In the genomic region with DNA sequence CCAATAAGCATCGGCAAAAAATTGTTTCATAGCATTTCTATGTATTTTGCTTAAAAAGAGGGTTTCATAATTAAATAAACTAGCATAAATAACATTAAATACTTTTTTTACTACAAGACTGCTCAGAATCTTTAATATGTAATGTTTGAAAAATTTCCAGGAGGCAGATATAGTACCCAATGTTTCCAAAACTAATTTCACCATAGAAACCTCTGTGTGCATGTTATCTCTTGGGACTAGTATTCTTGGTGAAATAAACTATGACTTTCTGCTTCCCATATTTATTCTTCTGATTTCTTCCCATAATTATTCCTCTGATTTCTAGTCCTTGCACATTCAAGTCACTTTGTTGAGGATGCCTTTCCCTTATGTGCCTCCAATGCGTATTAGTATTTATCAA, we compare ENCODE assay signal across 24 cellular contexts.
"Had no signal": no experiment of that assay in that cellular context is flagged by ENCODE, and none has a peak within 500 bp of the region (broad histone marks: within the 10 kb centered on the region; RNA-seq: fewer than 3 reads in every experiment).

No MANE protein-coding gene starts in this region.

- DNase-seq: cerebellar nuclear complex; colonic mucosa; effector CD4-positive, alpha-beta T cell; endodermal cell; erythroblast; gastrocnemius medialis; islet precursor cell; lower lobe of right lung; natural killer cell; spleen; stimulated activated CD4-positive, alpha-beta T cell treated with anti-CD3 and anti-CD28 coated beads, Interleukin-15, amount 100 ng/mL, for 24 hours; stimulated activated CD4-positive, alpha-beta T cell treated with anti-CD3 and anti-CD28 coated beads, Interleukin-1b, Interleukin-23, amount 100 ng/mL, for 48 hours; stimulated activated CD4-positive, alpha-beta T cell treated with anti-CD3 and anti-CD28 coated beads, Interleukin-4, amount 100 ng/mL, for 24 hours; testis; trophoblast cell had no signal

- H3K27ac ChIP-seq: colonic mucosa, lower lobe of right lung, parathyroid adenoma, prostate gland, spleen, testis had no signal

- H2AFZ ChIP-seq: parathyroid adenoma had no signal

- H3K36me3 ChIP-seq: colonic mucosa, gastrocnemius medialis, lower lobe of right lung, prostate gland, spleen had no signal

- H3K27me3 ChIP-seq: colonic mucosa, gastrocnemius medialis, spleen, testis had no signal

- H3K27me3 Mint-ChIP-seq: stimulated activated memory B cell treated with anti-CD40 and anti-IgM and Interleukin-4, amounts not matched to agents 10 μg/mL and 1 μg/mL and 100 μg/mL, for 72 hours; stimulated activated naive CD8-positive, alpha-beta T cell treated with anti-CD3 and anti-CD28 coated beads, Interleukin-15, Interleukin-2, amounts not matched to agents 100 ng/mL and 50 ng/mL, for 24 hours had no signal

- H3K4me1 Mint-ChIP-seq: endodermal cell; memory B cell; natural killer cell; stimulated activated memory B cell treated with anti-CD40 and anti-IgM and Interleukin-4, amounts not matched to agents 10 μg/mL and 1 μg/mL and 100 μg/mL, for 72 hours had no signal

- H3K9me3 Mint-ChIP-seq: endodermal cell; memory B cell; mesothelial cell of epicardium; neural crest cell; stimulated activated memory B cell treated with anti-CD40 and anti-IgM and Interleukin-4, amounts not matched to agents 10 μg/mL and 1 μg/mL and 100 μg/mL, for 72 hours; stimulated activated naive CD8-positive, alpha-beta T cell treated with anti-CD3 and anti-CD28 coated beads, Interleukin-15, Interleukin-2, amounts not matched to agents 100 ng/mL and 50 ng/mL, for 24 hours had no signal

- H3K27ac Mint-ChIP-seq: endodermal cell; memory B cell; mesothelial cell of epicardium; natural killer cell; stimulated activated memory B cell treated with anti-CD40 and anti-IgM and Interleukin-4, amounts not matched to agents 10 μg/mL and 1 μg/mL and 100 μg/mL, for 72 hours; stimulated activated naive CD8-positive, alpha-beta T cell treated with anti-CD3 and anti-CD28 coated beads, Interleukin-15, Interleukin-2, amounts not matched to agents 100 ng/mL and 50 ng/mL, for 24 hours had no signal

- H3K4me1 ChIP-seq: colonic mucosa, lower lobe of right lung, parathyroid adenoma, prostate gland, spleen, testis had no signal

- H3K36me3 Mint-ChIP-seq: memory B cell; mesothelial cell of epicardium; natural killer cell; stimulated activated memory B cell treated with anti-CD40 and anti-IgM and Interleukin-4, amounts not matched to agents 10 μg/mL and 1 μg/mL and 100 μg/mL, for 72 hours had no signal

- H3K9me3 ChIP-seq: colonic mucosa, gastrocnemius medialis, lower lobe of right lung, prostate gland, spleen, testis had no signal

- ATAC-seq: gastrocnemius medialis; left lobe of liver; lower lobe of right lung; natural killer cell; sciatic nerve; stimulated activated memory B cell treated with anti-CD40 and anti-IgM and Interleukin-4, amounts not matched to agents 10 μg/mL and 1 μg/mL and 100 μg/mL, for 72 hours had no signal

- H3K4me3 ChIP-seq: colonic mucosa, gastrocnemius medialis, lower lobe of right lung, prostate gland, spleen, testis had no signal

- H3K79me2 ChIP-seq: parathyroid adenoma had no signal

- H3K4me3 Mint-ChIP-seq: endodermal cell; memory B cell; mesothelial cell of epicardium; natural killer cell; neural crest cell; stimulated activated memory B cell treated with anti-CD40 and anti-IgM and Interleukin-4, amounts not matched to agents 10 μg/mL and 1 μg/mL and 100 μg/mL, for 72 hours; stimulated activated naive CD8-positive, alpha-beta T cell treated with anti-CD3 and anti-CD28 coated beads, Interleukin-15, Interleukin-2, amounts not matched to agents 100 ng/mL and 50 ng/mL, for 24 hours had no signal
